Comparison of ENCODE assay signal across 9 cellular contexts in genomic region chr12:43551971-43552559, GRCh38. TPM values are rescaled to one million over a fixed set of nuclear protein-coding genes. Genes with fewer than 3 reads are reported as not detected.
DNase-seq lines count a peak whose midpoint lies in the region; ATAC-seq and TF ChIP-seq lines count a peak whose summit lies in the region.
"Had no signal": no experiment of that assay in that cellular context is flagged by ENCODE, and none has a peak within 500 bp of the region (broad histone marks: within the 10 kb centered on the region; RNA-seq: fewer than 3 reads in every experiment).

A gene with protein sequence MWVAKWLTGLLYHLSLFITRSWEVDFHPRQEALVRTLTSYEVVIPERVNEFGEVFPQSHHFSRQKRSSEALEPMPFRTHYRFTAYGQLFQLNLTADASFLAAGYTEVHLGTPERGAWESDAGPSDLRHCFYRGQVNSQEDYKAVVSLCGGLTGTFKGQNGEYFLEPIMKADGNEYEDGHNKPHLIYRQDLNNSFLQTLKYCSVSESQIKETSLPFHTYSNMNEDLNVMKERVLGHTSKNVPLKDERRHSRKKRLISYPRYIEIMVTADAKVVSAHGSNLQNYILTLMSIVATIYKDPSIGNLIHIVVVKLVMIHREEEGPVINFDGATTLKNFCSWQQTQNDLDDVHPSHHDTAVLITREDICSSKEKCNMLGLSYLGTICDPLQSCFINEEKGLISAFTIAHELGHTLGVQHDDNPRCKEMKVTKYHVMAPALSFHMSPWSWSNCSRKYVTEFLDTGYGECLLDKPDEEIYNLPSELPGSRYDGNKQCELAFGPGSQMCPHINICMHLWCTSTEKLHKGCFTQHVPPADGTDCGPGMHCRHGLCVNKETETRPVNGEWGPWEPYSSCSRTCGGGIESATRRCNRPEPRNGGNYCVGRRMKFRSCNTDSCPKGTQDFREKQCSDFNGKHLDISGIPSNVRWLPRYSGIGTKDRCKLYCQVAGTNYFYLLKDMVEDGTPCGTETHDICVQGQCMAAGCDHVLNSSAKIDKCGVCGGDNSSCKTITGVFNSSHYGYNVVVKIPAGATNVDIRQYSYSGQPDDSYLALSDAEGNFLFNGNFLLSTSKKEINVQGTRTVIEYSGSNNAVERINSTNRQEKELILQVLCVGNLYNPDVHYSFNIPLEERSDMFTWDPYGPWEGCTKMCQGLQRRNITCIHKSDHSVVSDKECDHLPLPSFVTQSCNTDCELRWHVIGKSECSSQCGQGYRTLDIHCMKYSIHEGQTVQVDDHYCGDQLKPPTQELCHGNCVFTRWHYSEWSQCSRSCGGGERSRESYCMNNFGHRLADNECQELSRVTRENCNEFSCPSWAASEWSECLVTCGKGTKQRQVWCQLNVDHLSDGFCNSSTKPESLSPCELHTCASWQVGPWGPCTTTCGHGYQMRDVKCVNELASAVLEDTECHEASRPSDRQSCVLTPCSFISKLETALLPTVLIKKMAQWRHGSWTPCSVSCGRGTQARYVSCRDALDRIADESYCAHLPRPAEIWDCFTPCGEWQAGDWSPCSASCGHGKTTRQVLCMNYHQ (N-terminal part only) (minus strand): TSS chr12:43552203. CDS start chr12:43551921, 282 bp downstream.

- no peak within 1 kb of the TSS for H3K27ac ChIP-seq in WERI-Rb-1
- no peak within 1 kb of the TSS for H3K27ac ChIP-seq in gastrocnemius medialis

- TF ChIP-seq CTCF in WERI-Rb-1 (IDR thresholded peaks at IDR 0.05; ENCODE audit: low read depth, low read length), result peak; percentile 51
- TF ChIP-seq CTCF in gastrocnemius medialis (IDR thresholded peaks at IDR 0.05 in 4 of 5, conservative IDR thresholded peaks at IDR 0.05 in 1 of 5), result no peak

- TF ChIP-seq POLR2A in gastrocnemius medialis (IDR thresholded peaks at IDR 0.05), result no peak

- H3K27me3 ChIP-seq in WERI-Rb-1 (ENCODE audit: insufficient read depth, low read depth, severe bottlenecking) (no peaks in the 10 kb centered on the region), gastrocnemius medialis (peaks cover 15 to 33% (median 16%) of the 10 kb centered on the region in 3 donors)

- no peaks in the 10 kb centered on the region for H3K9me3 ChIP-seq in WERI-Rb-1 (ENCODE audit: severe bottlenecking)
- no peaks in the 10 kb centered on the region for H3K9me3 ChIP-seq in gastrocnemius medialis

- H3K4me3 ChIP-seq in WERI-Rb-1 (ENCODE audit: low read depth, low read length), result peak within 1 kb of the TSS; percentile 74
- H3K4me3 ChIP-seq in gastrocnemius medialis, result peak within 1 kb of the TSS in 3 of 4 donors; percentile 2 to 25 (median 6)

- in situ Hi-C loops in gastrocnemius medialis (cut with MboI; ENCODE audit: low sequenced_read_pairs in 4 of 4), result no loop called here

- H3K36me3 ChIP-seq in WERI-Rb-1, result no peaks in the 10 kb centered on the region
- no peaks in the 10 kb centered on the region for H3K36me3 ChIP-seq in gastrocnemius medialis

- POLR2A ChIA-PET in HEK293T (lab: Yijun Ruan, JAX), result no interaction called here

- CTCF ChIA-PET in HEK293T (lab: Yijun Ruan, JAX), result interaction anchor here (1.0 kb wide), 1 partner anchor 158 kb away, joined by 3 read pairs; no protein-coding TSS in a partner anchor

- intact Hi-C loops in gastrocnemius medialis (cut with DNase I; ENCODE audit: low total_unique reads), result no loop called here

- no peak for ATAC-seq in gastrocnemius medialis
- no peak for ATAC-seq in HG03139 (IDR thresholded peaks at IDR 0.05; ENCODE audit: unreplicated experiment)

- no peaks in the 10 kb centered on the region for H3K4me1 ChIP-seq in gastrocnemius medialis

- peak; percentile 88 for DNase-seq in HEK293T (ENCODE audit: extremely low spot score)
- peak; percentile 84 for DNase-seq in WERI-Rb-1
- peak; percentile 53 for DNase-seq in iPS DF 4.7 (ENCODE audit: extremely low read depth, low spot score)
- DNase-seq in gastrocnemius medialis, result no peak
- no peak for DNase-seq in NCI-H748 treated with DMSO at 0.1 percent for 48 hours (lab: John Stamatoyannopoulos, UW)
- no peak for DNase-seq in GF-D8 (lab: John Stamatoyannopoulos, UW)
- DNase-seq: NCI-H2107 had no signal

TF ChIP-seq in HEK293T, 16 proteins besides CTCF, POLR2A, EP300 and RAD21:
- TF ChIP-seq SUZ12 (IDR thresholded peaks at IDR 0.05) (no peak), L3MBTL2 (conservative IDR thresholded peaks at IDR 0.05) (peak; percentile 8; the same call in 1 of the 2 replicates)

RNA-seq across cellular contexts. Expression of the gene that starts here (rescaled TPM):
- not detected for total RNA-seq in gastrocnemius medialis
- total RNA-seq: omental fat pad had no signal

Comparison
In these comparisons a context has a peak if more than half of its experiments do, and no peak if none do; other contexts are left out.
1. DNase-seq: peak in HEK293T (single experiment), WERI-Rb-1 (single experiment) and iPS DF 4.7 (single experiment); none in gastrocnemius medialis (0 of 2), NCI-H748 treated with DMSO at 0.1 percent for 48 hours (single experiment) and GF-D8 (single experiment).